In the genomic region with DNA sequence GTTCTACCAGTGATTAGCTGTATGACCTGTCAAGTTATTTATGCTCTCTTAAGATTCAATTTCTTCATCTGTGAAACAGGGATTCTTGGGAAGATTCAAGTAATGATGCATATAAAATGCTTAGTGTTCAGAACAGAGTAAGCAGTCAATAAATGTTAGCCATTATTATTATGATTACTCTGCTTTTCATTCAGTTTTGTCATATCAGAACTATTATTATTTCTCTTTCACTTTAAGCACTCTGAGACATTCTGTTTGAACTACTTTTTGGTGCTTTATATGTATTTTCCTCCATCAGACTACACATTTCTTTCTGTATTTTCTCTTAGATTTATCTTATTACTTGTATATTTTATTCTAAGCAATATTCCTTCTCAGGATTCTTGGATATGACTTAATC, we compare ENCODE assay signal across 13 cellular contexts.
DNase-seq lines count a peak whose midpoint lies in the region; ATAC-seq and TF ChIP-seq lines count a peak whose summit lies in the region.
"Had no signal": no experiment of that assay in that cellular context is flagged by ENCODE, and none has a peak within 500 bp of the region (broad histone marks: within the 10 kb centered on the region; RNA-seq: fewer than 3 reads in every experiment).

No MANE protein-coding gene starts in this region.

- DNase-seq in HCEC 1CT (no peak), SKM-1 (lab: John Stamatoyannopoulos, UW; ENCODE audit: unreplicated experiment) (no peak), SW480 (ENCODE audit: low spot score) (no peak)
- no peak for DNase-seq in activated naive CD4-positive, alpha-beta T cell treated with anti-CD3 and anti-CD28 coated beads, Interleukin-2, amount 10 ng/mL, durations not matched to agents 7 days and 5 days
- DNase-seq: BE2C; immature natural killer cell; OCI-M1; stimulated activated CD4-positive, alpha-beta T cell treated with anti-CD3 and anti-CD28 coated beads, Interleukin-4, amount 100 ng/mL, for 4 hours had no signal

- peak; percentile 19 for ATAC-seq in GM18505 (IDR thresholded peaks at IDR 0.05; ENCODE audit: unreplicated experiment)
- peak; percentile 13 for ATAC-seq in GM19372 (IDR thresholded peaks at IDR 0.05; ENCODE audit: low read depth, unreplicated experiment)
- peak; percentile 20 for ATAC-seq in HG02885 (IDR thresholded peaks at IDR 0.05; ENCODE audit: poor library complexity, unreplicated experiment)

- peaks cover 10% of the 10 kb centered on the region for H3K4me1 Mint-ChIP-seq in activated naive CD4-positive, alpha-beta T cell treated with anti-CD3 and anti-CD28 coated beads, Interleukin-2, amount 10 ng/mL, durations not matched to agents 7 days and 5 days
- H3K4me1 Mint-ChIP-seq: immature natural killer cell had no signal

- H3K36me3 Mint-ChIP-seq in activated naive CD4-positive, alpha-beta T cell treated with anti-CD3 and anti-CD28 coated beads, Interleukin-2, amount 10 ng/mL, durations not matched to agents 7 days and 5 days: no peaks in the 10 kb centered on the region
- H3K36me3 Mint-ChIP-seq: immature natural killer cell had no signal

- CTCF ChIA-PET in activated naive CD4-positive, alpha-beta T cell treated with anti-CD3 and anti-CD28 coated beads, Interleukin-2, amount 10 ng/mL, durations not matched to agents 7 days and 5 days (lab: Charles Lee): interaction anchor here (1.4 kb wide), 1 partner anchor 739 kb away, joined by 3 read pairs; no protein-coding TSS in a partner anchor

- H3K9me3 ChIP-seq in Loucy (ENCODE audit: insufficient read depth, low read depth, low read length): no peaks in the 10 kb centered on the region
- H3K9me3 ChIP-seq: BE2C had no signal

- no peaks in the 10 kb centered on the region for H3F3A ChIP-seq in Loucy (ENCODE audit: low read depth)

- no peak for TF ChIP-seq POLR2A in GM18505 (IDR thresholded peaks at IDR 0.05; ENCODE audit: borderline replicate concordance, extremely low read depth, insufficient read depth, insufficient read length)

- H4K20me1 ChIP-seq in Loucy (ENCODE audit: insufficient read depth, low read length, poor library complexity, severe bottlenecking): no peaks in the 10 kb centered on the region

- peaks cover 2% of the 10 kb centered on the region for H3K27me3 Mint-ChIP-seq in activated naive CD4-positive, alpha-beta T cell treated with anti-CD3 and anti-CD28 coated beads, Interleukin-2, amount 10 ng/mL, durations not matched to agents 7 days and 5 days

- H3K27ac Mint-ChIP-seq in activated naive CD4-positive, alpha-beta T cell treated with anti-CD3 and anti-CD28 coated beads, Interleukin-2, amount 10 ng/mL, durations not matched to agents 7 days and 5 days: no peak overlapping the region
- H3K27ac Mint-ChIP-seq: dendritic cell treated with granulocyte-macrophage colony-stimulating factor and Interleukin-4, amounts not matched to agents 40 ng/mL and 50 ng/mL, for 4 days; immature natural killer cell had no signal

- H3K4me3 Mint-ChIP-seq in activated naive CD4-positive, alpha-beta T cell treated with anti-CD3 and anti-CD28 coated beads, Interleukin-2, amount 10 ng/mL, durations not matched to agents 7 days and 5 days: no peak overlapping the region
- H3K4me3 Mint-ChIP-seq: dendritic cell treated with granulocyte-macrophage colony-stimulating factor and Interleukin-4, amounts not matched to agents 40 ng/mL and 50 ng/mL, for 4 days had no signal

- no peaks in the 10 kb centered on the region for H3K9me3 Mint-ChIP-seq in activated naive CD4-positive, alpha-beta T cell treated with anti-CD3 and anti-CD28 coated beads, Interleukin-2, amount 10 ng/mL, durations not matched to agents 7 days and 5 days
- H3K9me3 Mint-ChIP-seq: immature natural killer cell had no signal

- H3K4me3 ChIP-seq in Loucy (ENCODE audit: low read length, poor library complexity, severe bottlenecking): no peak overlapping the region

- H3K9ac ChIP-seq in Loucy (ENCODE audit: low read depth, low read length, poor library complexity, severe bottlenecking): no peak overlapping the region

- no peaks in the 10 kb centered on the region for H3K79me2 ChIP-seq in Loucy (ENCODE audit: insufficient read depth, low read length)

- H3K27me3 ChIP-seq in Loucy (ENCODE audit: insufficient read depth, low read length, poor library complexity, severe bottlenecking): no peaks in the 10 kb centered on the region
- H3K27me3 ChIP-seq: BE2C had no signal

- no peaks in the 10 kb centered on the region for H3K9me2 ChIP-seq in Loucy (replicated peaks; ENCODE audit: low read depth, low read length)

- no peak for TF ChIP-seq CTCF in Loucy (conservative IDR thresholded peaks at IDR 0.05; ENCODE audit: low read length)

- no peaks in the 10 kb centered on the region for H3K36me3 ChIP-seq in Loucy (ENCODE audit: insufficient read depth, low read length)
- H3K36me3 ChIP-seq: BE2C had no signal

- H3K4me1 ChIP-seq in Loucy (ENCODE audit: insufficient read depth, low read length, poor library complexity, severe bottlenecking): no peaks in the 10 kb centered on the region
- H3K4me1 ChIP-seq: BE2C had no signal

- no peak overlapping the region for H2AFZ ChIP-seq in Loucy (ENCODE audit: low read length)

- H3K4me2 ChIP-seq in Loucy (ENCODE audit: low read depth, low read length, poor library complexity, severe bottlenecking): peak overlapping the region; percentile 49
